In genomic region chr10:89954787-89955566, GRCh38 we compare ENCODE assay signal across 10 cellular contexts.
DNase-seq lines count a peak whose midpoint lies in the region; ATAC-seq and TF ChIP-seq lines count a peak whose summit lies in the region.
"Had no signal": no experiment of that assay in that cellular context is flagged by ENCODE, and none has a peak within 500 bp of the region (broad histone marks: within the 10 kb centered on the region; RNA-seq: fewer than 3 reads in every experiment).

No MANE protein-coding gene starts in this region.

- H2BK15ac ChIP-seq in mesendoderm (replicated peaks; ENCODE audit: low read depth) = no peak overlapping the region

- H3K9ac ChIP-seq in OCI-LY3 (ENCODE audit: low read length) (peak overlapping the region; percentile 72), mesendoderm (ENCODE audit: low read length) (no peak overlapping the region)

- CTCF ChIA-PET in A673 (lab: Charles Lee) = no interaction called here
- CTCF ChIA-PET in GM10248 (lab: Yijun Ruan, JAX) = interaction anchor here (1.2 to 2.8 kb wide), 4 partner anchors 10 to 152 kb away, joined by 3 to 7 read pairs (median 4); no protein-coding TSS in a partner anchor

- H3K79me2 ChIP-seq in OCI-LY3 (ENCODE audit: low read length) (no peaks in the 10 kb centered on the region), mesendoderm (ENCODE audit: control insufficient read depth, insufficient read depth, low read length) (no peaks in the 10 kb centered on the region)

- intact Hi-C loops in A673 (cut with micrococcal nuclease; ENCODE audit: unreplicated experiment) = loop anchor here (10.0 kb wide), 2 partner anchors 530 to 640 kb away; no protein-coding TSS in a partner anchor
- intact Hi-C loops in lower leg skin (cut with DNase I; ENCODE audit: low total_unique reads) = no loop called here

- H2BK120ac ChIP-seq in mesendoderm (ENCODE audit: low read depth, low read length) = no peak overlapping the region

- no peak overlapping the region for H3K18ac ChIP-seq in mesendoderm (ENCODE audit: low read length)

- H3K4me2 ChIP-seq in OCI-LY3 (ENCODE audit: low read length) (peak overlapping the region; percentile 66), mesendoderm (ENCODE audit: low read length) (no peak overlapping the region)

- BruUV-seq in A673 (replicated peaks; lab: Mats Ljungman, UMichigan) = no TSS peak

- H3K23ac ChIP-seq in mesendoderm (ENCODE audit: low read length) = no peak overlapping the region

- ATAC-seq in foreskin keratinocyte = no peak

- peak; percentile 59 for TF ChIP-seq CTCF in A673 (conservative IDR thresholded peaks at IDR 0.05; ENCODE audit: low read depth, low read length)
- TF ChIP-seq CTCF in GM10248 (IDR thresholded peaks at IDR 0.05; ENCODE audit: control extremely low read depth, extremely low read depth, low read depth, missing control alignments) = peak; percentile 39
- TF ChIP-seq CTCF in OCI-LY3 (IDR thresholded peaks at IDR 0.05; ENCODE audit: low read depth, low read length) = peak; percentile 64
- TF ChIP-seq CTCF in foreskin keratinocyte (conservative IDR thresholded peaks at IDR 0.05) = peak; percentile 65
- no peak for TF ChIP-seq CTCF in lower leg skin (IDR thresholded peaks at IDR 0.05)

- no peak overlapping the region for H2AK5ac ChIP-seq in mesendoderm (ENCODE audit: low read length)

- POLR2A ChIA-PET in A673 (lab: Charles Lee; ENCODE audit: low non-redundant PET) = no interaction called here
- POLR2A ChIA-PET in GM10248 (lab: Yijun Ruan, JAX) = no interaction called here

- H3K27me3 ChIP-seq in A673 (replicated peaks; ENCODE audit: insufficient read depth, low read depth, low read length, poor library complexity) = peaks cover 14% of the 10 kb centered on the region
- H3K27me3 ChIP-seq in OCI-LY3 (ENCODE audit: low read depth, low read length) = no peaks in the 10 kb centered on the region
- H3K27me3 ChIP-seq in foreskin keratinocyte = no peaks in the 10 kb centered on the region
- no peaks in the 10 kb centered on the region for H3K27me3 ChIP-seq in mesendoderm (ENCODE audit: insufficient read depth, low read length, poor library complexity)

- no peak overlapping the region for H3K27ac ChIP-seq in A673 (ENCODE audit: low read depth, low read length, poor library complexity, severe bottlenecking)
- H3K27ac ChIP-seq in OCI-LY3 (ENCODE audit: low read length) = peak overlapping the region; percentile 99
- H3K27ac ChIP-seq in foreskin keratinocyte = no peak overlapping the region
- H3K27ac ChIP-seq in mesendoderm (ENCODE audit: low read depth, low read length) = no peak overlapping the region

- TF ChIP-seq POLR2A in lower leg skin (IDR thresholded peaks at IDR 0.05) = no peak

- H3K9me3 ChIP-seq in A673 (ENCODE audit: low read depth, low read length, poor library complexity, severe bottlenecking) (no peaks in the 10 kb centered on the region), OCI-LY3 (ENCODE audit: insufficient read depth, low read length) (peaks cover 4% of the 10 kb centered on the region; the same call in 1 of the 2 replicates)

- DNase-seq in A673 (ENCODE audit: low spot score) = no peak
- peak; percentile 31 for DNase-seq in GM10248 (ENCODE audit: extremely low spot score)
- DNase-seq in foreskin keratinocyte = no peak
- no peak for DNase-seq in globus pallidus (ENCODE audit: low spot score)
- DNase-seq in mesendoderm = no peak
- DNase-seq in lower leg skin (ENCODE audit: low spot score in 2 of 2) = no peak
- DNase-seq in NCI-H1092 treated with DMSO at 0.1 percent for 48 hours (lab: John Stamatoyannopoulos, UW) = no peak
- DNase-seq: NCI-H2081 treated with DMSO at 0.1 percent for 48 hours; stimulated activated CD4-positive, alpha-beta T cell treated with anti-CD3 and anti-CD28 coated beads, Interleukin-1b, Interleukin-23, amount 100 ng/mL, for 48 hours had no signal

- H4K5ac ChIP-seq in mesendoderm (ENCODE audit: low read length) = no peak overlapping the region

- no peak overlapping the region for H3K4me3 ChIP-seq in A673 (ENCODE audit: low read depth, low read length, poor library complexity, severe bottlenecking)
- H3K4me3 ChIP-seq in OCI-LY3 (ENCODE audit: low read length) = peak overlapping the region; percentile 45; the same call in 1 of the 2 replicates
- no peak overlapping the region for H3K4me3 ChIP-seq in mesendoderm (ENCODE audit: low read length)
- H3K4me3 ChIP-seq in lower leg skin (ENCODE audit: low read depth, poor library complexity, severe bottlenecking) = no peak overlapping the region

- H4K20me1 ChIP-seq in OCI-LY3 (ENCODE audit: insufficient read depth, low read length) = no peaks in the 10 kb centered on the region

- H3K4ac ChIP-seq in mesendoderm (ENCODE audit: low read depth, low read length) = no peak overlapping the region

- no peak overlapping the region for H3K56ac ChIP-seq in mesendoderm (ENCODE audit: low read length)

- H3K79me1 ChIP-seq in mesendoderm (ENCODE audit: low read length) = no peaks in the 10 kb centered on the region

- no peak overlapping the region for H2AFZ ChIP-seq in OCI-LY3 (ENCODE audit: low read depth, low read length)

- H3K36me3 ChIP-seq in A673 (ENCODE audit: insufficient read depth, low read length, poor library complexity, severe bottlenecking) (no peaks in the 10 kb centered on the region), OCI-LY3 (replicated peaks; ENCODE audit: low read depth, low read length) (peaks cover 4% of the 10 kb centered on the region), mesendoderm (ENCODE audit: control insufficient read depth, insufficient read depth, low read length) (no peaks in the 10 kb centered on the region)

- no peak overlapping the region for H2BK5ac ChIP-seq in mesendoderm (ENCODE audit: low read length)

- H3K4me1 ChIP-seq in A673 (ENCODE audit: insufficient read depth, low read length, poor library complexity, severe bottlenecking) (no peaks in the 10 kb centered on the region), OCI-LY3 (ENCODE audit: low read length) (peaks cover 62% of the 10 kb centered on the region), foreskin keratinocyte (no peaks in the 10 kb centered on the region), mesendoderm (ENCODE audit: control insufficient read depth, low read depth, low read length) (no peaks in the 10 kb centered on the region)

- no peak overlapping the region for H4K8ac ChIP-seq in mesendoderm (ENCODE audit: low read depth, low read length)

Comparison
In these comparisons a context has a peak if more than half of its experiments do, and no peak if none do; other contexts are left out.
1. CTCF ChIP-seq: peak in A673 (single experiment), GM10248 (single experiment), OCI-LY3 (single experiment) and foreskin keratinocyte (single experiment); none in lower leg skin (0 of 3).